In genomic region chr11:8342821-8343681, GRCh38 we compare ENCODE assay signal across 8 cellular contexts.
A peak's percentile ranks its signal among the peaks of the same experiment; 100 is the strongest.
DNase-seq lines count a peak whose midpoint lies in the region; ATAC-seq lines count a peak whose summit lies in the region.

No MANE protein-coding gene starts in this region.

- no peak overlapping the region for H3K27ac ChIP-seq in BLaER1

- peak; percentile 30 for DNase-seq in RPMI8226
- no peak for DNase-seq in cortex of kidney (lab: John Stamatoyannopoulos, UW)
- DNase-seq in SW 1271 (lab: John Stamatoyannopoulos, UW), result no peak
- no peak for DNase-seq in cerebellum (ENCODE audit: low spot score)

- H3K4me3 ChIP-seq in BLaER1, result no peak overlapping the region

- H3K9ac ChIP-seq in BLaER1, result no peak overlapping the region

- no peaks in the 10 kb centered on the region for H3K27me3 ChIP-seq in BLaER1

- no peaks in the 10 kb centered on the region for H4K20me1 ChIP-seq in BLaER1

- H3K4me2 ChIP-seq in BLaER1, result peak overlapping the region; percentile 62

- peaks cover 35% of the 10 kb centered on the region for H3K4me1 ChIP-seq in BLaER1

- ATAC-seq in GM18907 (IDR thresholded peaks at IDR 0.05; ENCODE audit: unreplicated experiment) (peak; percentile 89), HG02852 (IDR thresholded peaks at IDR 0.05; ENCODE audit: unreplicated experiment) (peak; percentile 81), HG03135 (IDR thresholded peaks at IDR 0.05; ENCODE audit: unreplicated experiment) (no peak)

- H3K9me3 ChIP-seq in BLaER1, result 0 out of 2 replicates have a peak, but pooled peaks cover 4% of the 10 kb centered on the region

- H3K36me3 ChIP-seq in BLaER1, result no peaks in the 10 kb centered on the region
